ENCODE assay signal across 8 cellular contexts in genomic region chr19:57477191-57478008, GRCh38. TPM values are rescaled to one million over a fixed set of nuclear protein-coding genes. Genes with fewer than 3 reads are reported as not detected.
A peak's percentile ranks its signal among the peaks of the same experiment; 100 is the strongest.
DNase-seq lines count a peak whose midpoint lies in the region; ATAC-seq, FAIRE-seq and TF ChIP-seq lines count a peak whose summit lies in the region.

TSS of gene ZNF772 (minus strand) at chr19:57477566. CDS start at chr19:57477309, 257 bp downstream.

- peak within 1 kb of the TSS in 1 of 2 experiments; percentile 53; a peak in 2 of 4 replicates for H3K27ac ChIP-seq in SK-N-SH (ENCODE audit: low read depth in 2 of 2, low read length in 1 of 2)
- H3K27ac ChIP-seq in temporal lobe (ENCODE audit: low read depth, low read length) = peak within 1 kb of the TSS; percentile 81

- H3K36me3 Mint-ChIP-seq in activated naive CD4-positive, alpha-beta T cell treated with anti-CD3 and anti-CD28 coated beads, Interleukin-2, amount 50 U/mL, for 72 hours = peaks cover 71 to 77% of the 10 kb centered on the region in 2 donors
- peaks cover 61% of the 10 kb centered on the region for H3K36me3 Mint-ChIP-seq in glutamatergic neuron (ENCODE audit: unreplicated experiment)

- FAIRE-seq in G401.6 (lab: Jason Lieb, UNC) (peak; percentile 96), H54 (lab: Jason Lieb, UNC) (no peak)

- POLR2A ChIA-PET in SK-N-SH (lab: Yijun Ruan, JAX) = interaction anchor here (1.6 kb wide), 1 partner anchor 22 kb away, joined by 4 read pairs; the partner anchor contains the start of gene ZNF773

- peak within 1 kb of the TSS; percentile 78 for H2AFZ ChIP-seq in SK-N-SH (ENCODE audit: low read depth)

- H3K27me3 Mint-ChIP-seq in glutamatergic neuron (ENCODE audit: unreplicated experiment) = peaks cover 3% of the 10 kb centered on the region

- H3K9me3 Mint-ChIP-seq in activated naive CD4-positive, alpha-beta T cell treated with anti-CD3 and anti-CD28 coated beads, Interleukin-2, amount 50 U/mL, for 72 hours = peaks cover 58 to 68% of the 10 kb centered on the region in 2 donors
- peaks cover 36% of the 10 kb centered on the region for H3K9me3 Mint-ChIP-seq in glutamatergic neuron (ENCODE audit: unreplicated experiment)

- CTCF ChIA-PET in SK-N-SH (lab: Yijun Ruan, JAX) = no interaction called here

- peak within 1 kb of the TSS; percentile 99 for H3K4me3 Mint-ChIP-seq in glutamatergic neuron (ENCODE audit: unreplicated experiment)

- TF ChIP-seq EP300 in SK-N-SH (IDR thresholded peaks at IDR 0.05; ENCODE audit: borderline replicate concordance in 1 of 2, low read depth in 1 of 2, low read length in 1 of 2) = no peak

- H3K4me2 ChIP-seq in SK-N-SH = peak within 1 kb of the TSS; percentile 62; the same call in 1 of the 2 replicates

- H3K4me3 ChIP-seq in SK-N-SH (ENCODE audit: low read depth in 2 of 2, low read length in 1 of 2) = peak within 1 kb of the TSS; percentile 55 to 60

- 0 out of 2 replicates have a peak, but pooled peaks cover 3% of the 10 kb centered on the region for H3K9me2 ChIP-seq in SK-N-SH

- peak; percentile 90 for DNase-seq in H54 (ENCODE audit: insufficient read length, low spot score)
- DNase-seq in M059J (ENCODE audit: low read depth) = peak; percentile 96
- DNase-seq in SK-N-SH = peak; percentile 88
- peak; percentile 78 to 84 for DNase-seq in activated naive CD4-positive, alpha-beta T cell treated with anti-CD3 and anti-CD28 coated beads, Interleukin-2, amount 50 U/mL, for 72 hours (ENCODE audit: low spot score in 2 of 2)
- DNase-seq in glutamatergic neuron = peak; percentile 95
- peak; percentile 77 for DNase-seq in omental fat pad (ENCODE audit: low spot score)

- no peaks in the 10 kb centered on the region for H3K4me1 Mint-ChIP-seq in glutamatergic neuron (ENCODE audit: low read depth, unreplicated experiment)

- peak within 1 kb of the TSS; percentile 90 to 93 for H3K27ac Mint-ChIP-seq in activated naive CD4-positive, alpha-beta T cell treated with anti-CD3 and anti-CD28 coated beads, Interleukin-2, amount 50 U/mL, for 72 hours
- peak within 1 kb of the TSS; percentile 96 for H3K27ac Mint-ChIP-seq in glutamatergic neuron (ENCODE audit: unreplicated experiment)

- ATAC-seq in activated naive CD4-positive, alpha-beta T cell treated with anti-CD3 and anti-CD28 coated beads, Interleukin-2, amount 50 U/mL, for 72 hours = peak; percentile 100
- peak; percentile 95 for ATAC-seq in omental fat pad (ENCODE audit: low FRiP score)

- no peaks in the 10 kb centered on the region for H3K79me2 ChIP-seq in SK-N-SH (ENCODE audit: insufficient read depth)

- WGBS in SK-N-SH (ENCODE audit: low lambda C conversion rate) = 20% methylated on average over 34 of the region's 38 CpGs

- peak; percentile 54 for TF ChIP-seq CTCF in SK-N-SH (IDR thresholded peaks at IDR 0.05)
- TF ChIP-seq CTCF in glutamatergic neuron (IDR thresholded peaks at IDR 0.05; ENCODE audit: partially characterized antibody, unreplicated experiment) = peak; percentile 96
- peak in 1 of 3 donors; percentile 12 for TF ChIP-seq CTCF in omental fat pad (IDR thresholded peaks at IDR 0.05)

- peaks cover 0 to 3% of the 10 kb centered on the region in 2 experiments for H3K36me3 ChIP-seq in SK-N-SH (replicated peaks in 1 of 2; ENCODE audit: control insufficient read depth in 1 of 2, insufficient read depth in 2 of 2, low read length in 1 of 2)

- H3K9me3 ChIP-seq in SK-N-SH = peaks cover 6% of the 10 kb centered on the region; the same call in 1 of the 2 replicates

- no peaks in the 10 kb centered on the region for H3K27me3 ChIP-seq in SK-N-SH (ENCODE audit: insufficient read depth)

- TF ChIP-seq RAD21 in SK-N-SH (IDR thresholded peaks at IDR 0.05; ENCODE audit: low read length) = no peak

- no peaks in the 10 kb centered on the region for H4K20me1 ChIP-seq in SK-N-SH (ENCODE audit: insufficient read depth)

- no peaks in the 10 kb centered on the region; a peak in 1 of 4 replicates for H3K4me1 ChIP-seq in SK-N-SH (ENCODE audit: control insufficient read depth in 1 of 2, insufficient read depth in 2 of 2, low read depth in 1 of 2, low read length in 1 of 2)

- H3F3A ChIP-seq in SK-N-SH (replicated peaks; ENCODE audit: insufficient read depth) = peaks cover 8% of the 10 kb centered on the region

- H3K9ac ChIP-seq in SK-N-SH = no peak within 1 kb of the TSS

- TF ChIP-seq POLR2A in H54 (IDR thresholded peaks at IDR 0.05; ENCODE audit: low read depth, low read length) = peak; percentile 9; the same call in 1 of the 2 replicates

TF ChIP-seq in SK-N-SH, 30 proteins besides CTCF, POLR2A, EP300 and RAD21:
- TF ChIP-seq GABPA (IDR thresholded peaks at IDR 0.05; ENCODE audit: low read depth) (peak; percentile 92), CHD2 (IDR thresholded peaks at IDR 0.05; ENCODE audit: low read length, partially characterized antibody) (peak; percentile 52), YY1 (IDR thresholded peaks at IDR 0.05; ENCODE audit: low read depth) (peak; percentile 79; the same call in 1 of the 2 replicates), RCOR1 (IDR thresholded peaks at IDR 0.05; ENCODE audit: low read length) (no peak), MAX (IDR thresholded peaks at IDR 0.05; ENCODE audit: low read depth) (peak; percentile 65; the same call in 1 of the 2 replicates), MXI1 (IDR thresholded peaks at IDR 0.05; ENCODE audit: low read depth, low read length) (no peak)
TF ChIP-seq in SK-N-SH: peak in this region for 4.

RNA-seq across cellular contexts. Expression of gene ZNF772, which starts in this region (rescaled TPM):
- total RNA-seq in M059J (2014; rRNA removed; shearing (Covaris generic)) = 14.9 and 15.1 TPM in 2 replicates
- polyA plus RNA-seq in SK-N-SH (2012; rRNA removed) = 0.99 and 1.2 TPM in 2 replicates
- polyA plus RNA-seq in SK-N-SH (2012; cell fraction: cytosol; rRNA removed) = 1.3 and 1.4 TPM in 2 replicates
- 1.9 and 2.8 TPM in 2 replicates for polyA plus RNA-seq in SK-N-SH (2012; cell fraction: nucleus; rRNA removed)
- 1 to 10 TPM; 4.1 to 7.8 TPM for total RNA-seq in activated naive CD4-positive, alpha-beta T cell treated with anti-CD3 and anti-CD28 coated beads, Interleukin-2, amount 50 U/mL, for 72 hours
- 33.2 TPM for total RNA-seq in glutamatergic neuron (ENCODE audit: unreplicated experiment)
- total RNA-seq in omental fat pad = 10 to 100 TPM in 1 of 4 donors, 1 to 10 TPM in 3; 4.5 to 17.2 (median 8.6) TPM
- total RNA-seq in temporal lobe = 44.0 TPM
